ENCODE assay signal across 1 cellular context in the genomic region with DNA sequence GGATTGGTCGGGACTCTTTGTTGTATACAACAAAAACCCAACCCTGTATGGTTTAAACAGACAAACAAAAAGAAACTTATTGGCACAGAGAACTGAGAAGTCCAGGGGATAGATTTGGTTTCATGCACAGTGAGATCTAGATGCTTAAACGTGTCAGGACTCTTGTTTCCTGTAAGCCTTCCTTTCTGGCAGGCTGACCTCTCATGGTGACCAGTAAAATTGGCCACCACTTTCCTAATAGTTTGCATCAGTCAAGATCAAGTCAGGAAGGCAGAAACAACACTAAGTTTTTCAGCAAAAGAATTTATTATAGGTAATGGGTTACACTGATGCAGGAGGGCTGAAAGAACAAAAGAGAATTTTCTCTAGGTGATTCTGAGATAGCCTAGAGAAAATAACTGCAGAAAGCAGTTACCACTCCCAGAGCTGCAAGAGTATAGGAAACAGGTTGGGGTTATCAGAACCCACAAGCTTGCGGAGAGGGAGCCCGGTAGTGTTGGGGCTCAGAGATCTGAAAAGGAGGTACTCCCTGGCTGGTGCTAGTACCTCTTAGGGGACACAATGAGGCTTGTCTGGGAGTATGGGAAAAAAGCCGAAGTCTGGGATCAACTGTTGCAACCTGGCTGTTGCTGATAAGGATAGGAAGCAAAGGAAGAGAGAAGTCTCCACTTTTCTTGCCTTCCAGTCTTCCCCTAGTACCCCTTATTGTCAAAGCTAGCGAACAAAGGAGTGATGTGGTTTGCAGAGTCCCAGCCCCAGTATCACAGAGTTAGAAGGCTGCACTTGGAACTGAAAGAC.
TF ChIP-seq lines count a peak whose summit lies in the region.

No MANE protein-coding gene starts in this region.

TF ChIP-seq in K562, 482 proteins besides CTCF, POLR2A, EP300 and RAD21 (continued from another document and continues in another):
- no peak for TF ChIP-seq SFPQ (IDR thresholded peaks at IDR 0.05; ENCODE audit: low read depth, low read length)
- no peak for TF ChIP-seq U2AF2 (optimal IDR thresholded peaks at IDR 0.05; ENCODE audit: low read depth, low read length)
- peak; percentile 69 for TF ChIP-seq CCNT2 (IDR thresholded peaks at IDR 0.05; ENCODE audit: borderline replicate concordance, extremely low read depth, insufficient read length, low read depth, low read length)
- TF ChIP-seq, protein P1, sequence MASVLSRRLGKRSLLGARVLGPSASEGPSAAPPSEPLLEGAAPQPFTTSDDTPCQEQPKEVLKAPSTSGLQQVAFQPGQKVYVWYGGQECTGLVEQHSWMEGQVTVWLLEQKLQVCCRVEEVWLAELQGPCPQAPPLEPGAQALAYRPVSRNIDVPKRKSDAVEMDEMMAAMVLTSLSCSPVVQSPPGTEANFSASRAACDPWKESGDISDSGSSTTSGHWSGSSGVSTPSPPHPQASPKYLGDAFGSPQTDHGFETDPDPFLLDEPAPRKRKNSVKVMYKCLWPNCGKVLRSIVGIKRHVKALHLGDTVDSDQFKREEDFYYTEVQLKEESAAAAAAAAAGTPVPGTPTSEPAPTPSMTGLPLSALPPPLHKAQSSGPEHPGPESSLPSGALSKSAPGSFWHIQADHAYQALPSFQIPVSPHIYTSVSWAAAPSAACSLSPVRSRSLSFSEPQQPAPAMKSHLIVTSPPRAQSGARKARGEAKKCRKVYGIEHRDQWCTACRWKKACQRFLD (CRISPR knock-in tag; IDR thresholded peaks at IDR 0.05): no peak
- TF ChIP-seq TCF7 (IDR thresholded peaks at IDR 0.05; ENCODE audit: borderline replicate concordance): no peak
- no peak for TF ChIP-seq CHD4 (IDR thresholded peaks at IDR 0.05; ENCODE audit: insufficient read depth, insufficient replicate concordance, low read depth, low read length, poor library complexity, severe bottlenecking)
- TF ChIP-seq ZC3H11A (IDR thresholded peaks at IDR 0.05; ENCODE audit: low read depth, low read length): no peak
- TF ChIP-seq, protein P2, sequence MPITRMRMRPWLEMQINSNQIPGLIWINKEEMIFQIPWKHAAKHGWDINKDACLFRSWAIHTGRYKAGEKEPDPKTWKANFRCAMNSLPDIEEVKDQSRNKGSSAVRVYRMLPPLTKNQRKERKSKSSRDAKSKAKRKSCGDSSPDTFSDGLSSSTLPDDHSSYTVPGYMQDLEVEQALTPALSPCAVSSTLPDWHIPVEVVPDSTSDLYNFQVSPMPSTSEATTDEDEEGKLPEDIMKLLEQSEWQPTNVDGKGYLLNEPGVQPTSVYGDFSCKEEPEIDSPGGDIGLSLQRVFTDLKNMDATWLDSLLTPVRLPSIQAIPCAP (CRISPR knock-in tag; IDR thresholded peaks at IDR 0.05; ENCODE audit: borderline replicate concordance): no peak
- no peak for TF ChIP-seq CREBBP (IDR thresholded peaks at IDR 0.05; ENCODE audit: low read depth, low read length)
- TF ChIP-seq DPF2 (IDR thresholded peaks at IDR 0.05): peak; percentile 91
- TF ChIP-seq ESRRB (CRISPR knock-in tag; IDR thresholded peaks at IDR 0.05; ENCODE audit: borderline replicate concordance): no peak
- no peak; the same call in 1 of the 2 replicates for TF ChIP-seq NBN (IDR thresholded peaks at IDR 0.05; ENCODE audit: low read depth)
- TF ChIP-seq ZNF76 (CRISPR knock-in tag; IDR thresholded peaks at IDR 0.05; ENCODE audit: borderline replicate concordance): no peak
- no peak for TF ChIP-seq NFIX (CRISPR knock-in tag; IDR thresholded peaks at IDR 0.05; ENCODE audit: low read depth)
- TF ChIP-seq ZNF766 (CRISPR knock-in tag; conservative IDR thresholded peaks at IDR 0.05): no peak
- no peak for TF ChIP-seq ATF2 (CRISPR knock-in tag; IDR thresholded peaks at IDR 0.05)
- TF ChIP-seq GABPA (tag; conservative IDR thresholded peaks at IDR 0.05; ENCODE audit: low read depth): no peak
- TF ChIP-seq ZNF124 (CRISPR knock-in tag; IDR thresholded peaks at IDR 0.05): no peak
- peak; percentile 68; the same call in 1 of the 2 replicates for TF ChIP-seq TEAD4 (IDR thresholded peaks at IDR 0.05; ENCODE audit: low read length)
- no peak for TF ChIP-seq TEAD4 (CRISPR knock-in tag; IDR thresholded peaks at IDR 0.05; ENCODE audit: borderline replicate concordance)
- no peak for TF ChIP-seq ETV6 (IDR thresholded peaks at IDR 0.05; ENCODE audit: borderline replicate concordance in 1 of 2, low read depth in 2 of 2, low read length in 1 of 2)
- TF ChIP-seq ETV6 (CRISPR knock-in tag; IDR thresholded peaks at IDR 0.05; ENCODE audit: borderline replicate concordance): no peak
- no peak for TF ChIP-seq ZFP91 (CRISPR knock-in tag; IDR thresholded peaks at IDR 0.05)
- no peak for TF ChIP-seq HNRNPLL (IDR thresholded peaks at IDR 0.05; ENCODE audit: low read depth, low read length, poor library complexity, severe bottlenecking)
- TF ChIP-seq HDAC8 (tag; IDR thresholded peaks at IDR 0.05): no peak
- no peak for TF ChIP-seq NFE2L1 (tag; IDR thresholded peaks at IDR 0.05; ENCODE audit: borderline replicate concordance, low read depth)
- TF ChIP-seq DDX20 (tag; IDR thresholded peaks at IDR 0.05; ENCODE audit: low read depth): no peak
- TF ChIP-seq ZNF707 (CRISPR knock-in tag; conservative IDR thresholded peaks at IDR 0.05): no peak
- TF ChIP-seq GTF2E2 (tag; IDR thresholded peaks at IDR 0.05): no peak
- no peak for TF ChIP-seq PRPF4 (IDR thresholded peaks at IDR 0.05; ENCODE audit: insufficient read depth, low read depth, low read length, poor library complexity, severe bottlenecking)
- no peak for TF ChIP-seq USF1 (CRISPR knock-in tag; IDR thresholded peaks at IDR 0.05)
- TF ChIP-seq ETV1 (tag; conservative IDR thresholded peaks at IDR 0.05; ENCODE audit: low read depth): 0 out of 2 replicates have a peak, but pooled peaks have one; percentile 22
- no peak for TF ChIP-seq CHD2 (IDR thresholded peaks at IDR 0.05; ENCODE audit: low read depth, low read length)
- no peak for TF ChIP-seq ZBED1 (IDR thresholded peaks at IDR 0.05)
- peak in 1 of 2 experiments; percentile 78; a peak in 2 of 4 replicates for TF ChIP-seq FOXK2 (conservative IDR thresholded peaks at IDR 0.05 in 1 of 2, IDR thresholded peaks at IDR 0.05 in 1 of 2; ENCODE audit: low read depth in 2 of 2)
- TF ChIP-seq FOSL1 (tag; conservative IDR thresholded peaks at IDR 0.05): peak; percentile 41; the same call in 1 of the 2 replicates
- TF ChIP-seq FOS (IDR thresholded peaks at IDR 0.05; ENCODE audit: extremely low read depth, insufficient read length): no peak
- TF ChIP-seq BMI1 (IDR thresholded peaks at IDR 0.05; ENCODE audit: low read length): no peak
- 0 out of 2 replicates have a peak, but pooled peaks have one; percentile 59 for TF ChIP-seq ZNF644 (tag; IDR thresholded peaks at IDR 0.05; ENCODE audit: low read depth)
- no peak for TF ChIP-seq MXI1 (IDR thresholded peaks at IDR 0.05; ENCODE audit: low read depth, low read length)
- no peak for TF ChIP-seq U2AF1 (optimal IDR thresholded peaks at IDR 0.05; ENCODE audit: low read depth, low read length)
- peak; percentile 67 for TF ChIP-seq CXXC5 (CRISPR knock-in tag; IDR thresholded peaks at IDR 0.05)
- TF ChIP-seq TRIM24 (IDR thresholded peaks at IDR 0.05): peak in 1 of 2 experiments; percentile 70; a peak in 2 of 4 replicates
- TF ChIP-seq ZNF699 (CRISPR knock-in tag; IDR thresholded peaks at IDR 0.05; ENCODE audit: insufficient replicate concordance): no peak
- TF ChIP-seq ETS2 (tag; IDR thresholded peaks at IDR 0.05; ENCODE audit: borderline replicate concordance, poor library complexity, severe bottlenecking): no peak
- peak; percentile 81 for TF ChIP-seq SMAD4 (CRISPR knock-in tag; conservative IDR thresholded peaks at IDR 0.05)
- TF ChIP-seq, protein P3, sequence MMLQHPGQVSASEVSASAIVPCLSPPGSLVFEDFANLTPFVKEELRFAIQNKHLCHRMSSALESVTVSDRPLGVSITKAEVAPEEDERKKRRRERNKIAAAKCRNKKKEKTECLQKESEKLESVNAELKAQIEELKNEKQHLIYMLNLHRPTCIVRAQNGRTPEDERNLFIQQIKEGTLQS (IDR thresholded peaks at IDR 0.05): no peak
- TF ChIP-seq, protein P3 (CRISPR knock-in tag; conservative IDR thresholded peaks at IDR 0.05): no peak
- TF ChIP-seq HNRNPK (IDR thresholded peaks at IDR 0.05; ENCODE audit: low read depth, low read length, poor library complexity, severe bottlenecking): no peak
- no peak for TF ChIP-seq NFRKB (IDR thresholded peaks at IDR 0.05; ENCODE audit: low read depth)
- TF ChIP-seq NCOA2 (IDR thresholded peaks at IDR 0.05; ENCODE audit: partially characterized antibody in 2 of 2): no peak
- TF ChIP-seq ZNF280B (CRISPR knock-in tag; IDR thresholded peaks at IDR 0.05): no peak
- TF ChIP-seq KLF10 (CRISPR knock-in tag; IDR thresholded peaks at IDR 0.05): no peak
- TF ChIP-seq C11orf30 (IDR thresholded peaks at IDR 0.05; ENCODE audit: low read depth): no peak
- no peak for TF ChIP-seq ZNF146 (CRISPR knock-in tag; IDR thresholded peaks at IDR 0.05; ENCODE audit: unreplicated experiment)
- TF ChIP-seq MAFK (IDR thresholded peaks at IDR 0.05; ENCODE audit: low read length): no peak
- no peak for TF ChIP-seq TCFL5 (CRISPR knock-in tag; conservative IDR thresholded peaks at IDR 0.05)
- TF ChIP-seq ADNP (tag; IDR thresholded peaks at IDR 0.05): no peak; the same call in 1 of the 2 replicates
